ENCODE assay signal across 9 cellular contexts in genomic region chr14:76937181-76938091, GRCh38.
DNase-seq lines count a peak whose midpoint lies in the region; ATAC-seq and TF ChIP-seq lines count a peak whose summit lies in the region.
"Had no signal": no experiment of that assay in that cellular context is flagged by ENCODE, and none has a peak within 500 bp of the region (broad histone marks: within the 10 kb centered on the region; RNA-seq: fewer than 3 reads in every experiment).

No MANE protein-coding gene starts in this region.

- POLR2A ChIA-PET in OCI-LY7 (lab: Charles Lee), result interaction anchor here (0.6 kb wide), 1 partner anchor 18 kb away, joined by 3 read pairs; no protein-coding TSS in a partner anchor

- no peaks in the 10 kb centered on the region for H4K20me1 ChIP-seq in OCI-LY7 (ENCODE audit: insufficient read depth, low read length)

- no peak overlapping the region for H2AFZ ChIP-seq in OCI-LY7 (ENCODE audit: low read length)

- CTCF ChIA-PET in OCI-LY7 (lab: Charles Lee; ENCODE audit: unreplicated experiment), result interaction anchor here (0.6 kb wide), 1 partner anchor 128 kb away, joined by 4 read pairs; no protein-coding TSS in a partner anchor

- H3K4me2 ChIP-seq in OCI-LY7 (ENCODE audit: low read length), result no peak overlapping the region

- intact Hi-C loops in lower lobe of right lung (cut with DNase I) (no loop called here), OCI-LY7 (cut with micrococcal nuclease; ENCODE audit: unreplicated experiment) (no loop called here)

- no peak overlapping the region for H3K27ac ChIP-seq in lower lobe of right lung
- no peak overlapping the region for H3K27ac ChIP-seq in OCI-LY7 (ENCODE audit: low read depth, low read length, poor library complexity, severe bottlenecking)

- ATAC-seq in lower lobe of right lung (peak; percentile 37 to 43), HG03378 (IDR thresholded peaks at IDR 0.05; ENCODE audit: unreplicated experiment) (no peak)

- H3K36me3 ChIP-seq in lower lobe of right lung, result no peaks in the 10 kb centered on the region
- H3K36me3 ChIP-seq in OCI-LY7 (ENCODE audit: insufficient read depth, low read length), result no peaks in the 10 kb centered on the region

- DNase-seq in AG08396 (ENCODE audit: low spot score) (peak; percentile 91), NCI-H1694 treated with DMSO at 0.1 percent for 48 hours (lab: John Stamatoyannopoulos, UW) (peak; percentile 98), brain pericyte (ENCODE audit: low read depth, low spot score) (peak; percentile 73), lower lobe of right lung (no peak), A172 (ENCODE audit: low spot score) (no peak), OCI-LY7 (ENCODE audit: low spot score) (no peak), HuH-7.5 (ENCODE audit: low spot score) (no peak)
- DNase-seq: DND-41 had no signal

- H3K4me1 ChIP-seq in lower lobe of right lung (peaks cover 3% of the 10 kb centered on the region), OCI-LY7 (ENCODE audit: insufficient read depth, low read length, poor library complexity, severe bottlenecking) (no peaks in the 10 kb centered on the region)

- TF ChIP-seq CTCF in lower lobe of right lung (IDR thresholded peaks at IDR 0.05), result no peak
- no peak for TF ChIP-seq CTCF in OCI-LY7 (conservative IDR thresholded peaks at IDR 0.05; ENCODE audit: low read length)

- no peaks in the 10 kb centered on the region for H3K27me3 ChIP-seq in lower lobe of right lung (ENCODE audit: low read depth)

- BruUV-seq in OCI-LY7 (replicated peaks; lab: Mats Ljungman, UMichigan), result no TSS peak

- no peaks in the 10 kb centered on the region for H3K9me3 ChIP-seq in lower lobe of right lung
- H3K9me3 ChIP-seq in OCI-LY7 (ENCODE audit: low read length), result no peaks in the 10 kb centered on the region

- H3K9me2 ChIP-seq in OCI-LY7 (ENCODE audit: insufficient read depth, low read length), result no peaks in the 10 kb centered on the region

- H3K4me3 ChIP-seq in lower lobe of right lung (no peak overlapping the region), OCI-LY7 (ENCODE audit: low read depth, low read length, poor library complexity, severe bottlenecking) (no peak overlapping the region)

- H3K79me2 ChIP-seq in OCI-LY7 (ENCODE audit: insufficient read depth, low read depth, low read length), result no peaks in the 10 kb centered on the region

Comparison
In these comparisons a context has a peak if more than half of its experiments do, and no peak if none do; other contexts are left out.
1. DNase-seq: peak in AG08396 (single experiment), NCI-H1694 treated with DMSO at 0.1 percent for 48 hours (single experiment) and brain pericyte (single experiment); none in lower lobe of right lung (single experiment), A172 (single experiment), OCI-LY7 (single experiment) and HuH-7.5 (single experiment).